Comparison of ENCODE assay signal across 9 cellular contexts in genomic region chr15:70474367-70474681, GRCh38.
A peak's percentile ranks its signal among the peaks of the same experiment; 100 is the strongest.
DNase-seq lines count a peak whose midpoint lies in the region; ATAC-seq and TF ChIP-seq lines count a peak whose summit lies in the region.
"Had no signal": no experiment of that assay in that cellular context is flagged by ENCODE, and none has a peak within 500 bp of the region (broad histone marks: within the 10 kb centered on the region; RNA-seq: fewer than 3 reads in every experiment).

No MANE protein-coding gene starts in this region.

- POLR2A ChIA-PET in A673 (lab: Charles Lee; ENCODE audit: low non-redundant PET): no interaction called here
- POLR2A ChIA-PET in naive thymus-derived CD8-positive, alpha-beta T cell (lab: Charles Lee): interaction anchor here (1.2 kb wide), 1 partner anchor 377 kb away, joined by 4 read pairs; the partner anchor contains the start of gene TLE3
- POLR2A ChIA-PET in WTC11 (lab: Charles Lee): no interaction called here

- H3K9me3 ChIP-seq in A673 (ENCODE audit: low read depth, low read length, poor library complexity, severe bottlenecking) (no peaks in the 10 kb centered on the region), colonic mucosa (no peaks in the 10 kb centered on the region)

- H3K9me3 Mint-ChIP-seq in naive thymus-derived CD8-positive, alpha-beta T cell: no peaks in the 10 kb centered on the region
- H3K9me3 Mint-ChIP-seq in WTC11: peaks cover 3% of the 10 kb centered on the region; the same call in 1 of the 2 replicates

- no peak overlapping the region for H3K9ac ChIP-seq in colonic mucosa (ENCODE audit: low read depth in 2 of 2, low read length in 2 of 2)

- intact Hi-C loops in A673 (cut with micrococcal nuclease; ENCODE audit: unreplicated experiment): loop anchor here (10.0 kb wide), 1 partner anchor 380 kb away; the partner anchor contains the start of gene TLE3
- intact Hi-C loops in colonic mucosa (cut with DNase I): no loop called here

- H3K4me1 ChIP-seq in A673 (ENCODE audit: insufficient read depth, low read length, poor library complexity, severe bottlenecking) (peaks cover 31% of the 10 kb centered on the region), colonic mucosa (no peaks in the 10 kb centered on the region)

- H3K4me3 ChIP-seq in A673 (ENCODE audit: low read depth, low read length, poor library complexity, severe bottlenecking) (peak overlapping the region; percentile 2), colonic mucosa (no peak overlapping the region)

- peaks cover 21 to 48% (median 38%) of the 10 kb centered on the region in 4 donors for H3K4me1 Mint-ChIP-seq in naive thymus-derived CD8-positive, alpha-beta T cell
- no peaks in the 10 kb centered on the region for H3K4me1 Mint-ChIP-seq in WTC11

- no TSS peak for BruUV-seq in A673 (replicated peaks; lab: Mats Ljungman, UMichigan)

- no peaks in the 10 kb centered on the region for H3K36me3 Mint-ChIP-seq in naive thymus-derived CD8-positive, alpha-beta T cell
- no peaks in the 10 kb centered on the region for H3K36me3 Mint-ChIP-seq in WTC11

- H3K27me3 Mint-ChIP-seq in naive thymus-derived CD8-positive, alpha-beta T cell: peaks cover 6 to 16% (median 9%) of the 10 kb centered on the region in 5 donors
- H3K27me3 Mint-ChIP-seq in WTC11 (ENCODE audit: low read depth): no peaks in the 10 kb centered on the region

- no peaks in the 10 kb centered on the region for H3K27me3 ChIP-seq in A673 (replicated peaks; ENCODE audit: insufficient read depth, low read depth, low read length, poor library complexity)
- no peaks in the 10 kb centered on the region for H3K27me3 ChIP-seq in colonic mucosa

- CTCF ChIA-PET in A673 (lab: Charles Lee): interaction anchor here (1.0 kb wide), 1 partner anchor 1011 kb away, joined by 3 read pairs; no protein-coding TSS in a partner anchor
- CTCF ChIA-PET in WTC11 (lab: Charles Lee): interaction anchor here (1.5 kb wide), 1 partner anchor 14 kb away, joined by 6 read pairs; no protein-coding TSS in a partner anchor

- H3K27ac ChIP-seq in A673 (ENCODE audit: low read depth, low read length, poor library complexity, severe bottlenecking): peak overlapping the region; percentile 68
- H3K27ac ChIP-seq in colonic mucosa: peak overlapping the region; percentile 42

- TF ChIP-seq CTCF in A673 (conservative IDR thresholded peaks at IDR 0.05; ENCODE audit: low read depth, low read length) (no peak), colonic mucosa (IDR thresholded peaks at IDR 0.05) (no peak), WTC11 (IDR thresholded peaks at IDR 0.05) (no peak)

- no peaks in the 10 kb centered on the region for H3K36me3 ChIP-seq in A673 (ENCODE audit: insufficient read depth, low read length, poor library complexity, severe bottlenecking)
- no peaks in the 10 kb centered on the region for H3K36me3 ChIP-seq in colonic mucosa

- ATAC-seq in naive thymus-derived CD8-positive, alpha-beta T cell: peak; percentile 24 to 31
- ATAC-seq in HG03097 (IDR thresholded peaks at IDR 0.05; ENCODE audit: low FRiP score, unreplicated experiment): no peak
- no peak for ATAC-seq in WTC11

- H3K4me3 Mint-ChIP-seq in naive thymus-derived CD8-positive, alpha-beta T cell: peak overlapping the region; percentile 63 to 85 (median 76)
- H3K4me3 Mint-ChIP-seq in WTC11: no peak overlapping the region

- H3K27ac Mint-ChIP-seq in naive thymus-derived CD8-positive, alpha-beta T cell: peak overlapping the region in 4 of 10 donors; percentile 2 to 67 (median 14)
- no peak overlapping the region for H3K27ac Mint-ChIP-seq in WTC11

- DNase-seq in A673 (ENCODE audit: low spot score): no peak
- DNase-seq in KG1 (lab: John Stamatoyannopoulos, UW): peak; percentile 60
- peak; percentile 27 for DNase-seq in colonic mucosa
- DNase-seq in naive thymus-derived CD8-positive, alpha-beta T cell: peak in 1 of 10 donors; percentile 34
- DNase-seq in NCI-H2227 treated with DMSO at 0.1 percent for 48 hours (lab: John Stamatoyannopoulos, UW): no peak
- no peak for DNase-seq in WTC11 (ENCODE audit: low spot score)
- DNase-seq in medulla oblongata (ENCODE audit: extremely low spot score): no peak
- DNase-seq: activated CD4-positive, alpha-beta T cell treated with anti-CD3 and anti-CD28 coated beads, Interleukin-2, amount 50 U/mL, for 48 hours had no signal

TF ChIP-seq in WTC11, 78 proteins besides CTCF, POLR2A, EP300 and RAD21 (continues in another document):
- no peak for TF ChIP-seq IRF2 (CRISPR knock-in tag; IDR thresholded peaks at IDR 0.05; ENCODE audit: borderline replicate concordance, low read depth)
- TF ChIP-seq, protein P1, sequence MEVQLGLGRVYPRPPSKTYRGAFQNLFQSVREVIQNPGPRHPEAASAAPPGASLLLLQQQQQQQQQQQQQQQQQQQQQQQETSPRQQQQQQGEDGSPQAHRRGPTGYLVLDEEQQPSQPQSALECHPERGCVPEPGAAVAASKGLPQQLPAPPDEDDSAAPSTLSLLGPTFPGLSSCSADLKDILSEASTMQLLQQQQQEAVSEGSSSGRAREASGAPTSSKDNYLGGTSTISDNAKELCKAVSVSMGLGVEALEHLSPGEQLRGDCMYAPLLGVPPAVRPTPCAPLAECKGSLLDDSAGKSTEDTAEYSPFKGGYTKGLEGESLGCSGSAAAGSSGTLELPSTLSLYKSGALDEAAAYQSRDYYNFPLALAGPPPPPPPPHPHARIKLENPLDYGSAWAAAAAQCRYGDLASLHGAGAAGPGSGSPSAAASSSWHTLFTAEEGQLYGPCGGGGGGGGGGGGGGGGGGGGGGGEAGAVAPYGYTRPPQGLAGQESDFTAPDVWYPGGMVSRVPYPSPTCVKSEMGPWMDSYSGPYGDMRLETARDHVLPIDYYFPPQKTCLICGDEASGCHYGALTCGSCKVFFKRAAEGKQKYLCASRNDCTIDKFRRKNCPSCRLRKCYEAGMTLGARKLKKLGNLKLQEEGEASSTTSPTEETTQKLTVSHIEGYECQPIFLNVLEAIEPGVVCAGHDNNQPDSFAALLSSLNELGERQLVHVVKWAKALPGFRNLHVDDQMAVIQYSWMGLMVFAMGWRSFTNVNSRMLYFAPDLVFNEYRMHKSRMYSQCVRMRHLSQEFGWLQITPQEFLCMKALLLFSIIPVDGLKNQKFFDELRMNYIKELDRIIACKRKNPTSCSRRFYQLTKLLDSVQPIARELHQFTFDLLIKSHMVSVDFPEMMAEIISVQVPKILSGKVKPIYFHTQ (CRISPR knock-in tag; IDR thresholded peaks at IDR 0.05): no peak
- no peak for TF ChIP-seq MYBL2 (CRISPR knock-in tag; IDR thresholded peaks at IDR 0.05)
- no peak for TF ChIP-seq ZNF396 (CRISPR knock-in tag; IDR thresholded peaks at IDR 0.05; ENCODE audit: borderline replicate concordance)
- TF ChIP-seq MAX (CRISPR knock-in tag; IDR thresholded peaks at IDR 0.05): no peak
- no peak for TF ChIP-seq FOXJ3 (CRISPR knock-in tag; IDR thresholded peaks at IDR 0.05; ENCODE audit: borderline replicate concordance)
- TF ChIP-seq TCF7 (CRISPR knock-in tag; IDR thresholded peaks at IDR 0.05; ENCODE audit: low read depth): no peak
- TF ChIP-seq CREM (CRISPR knock-in tag; IDR thresholded peaks at IDR 0.05): no peak
- TF ChIP-seq, protein P2, sequence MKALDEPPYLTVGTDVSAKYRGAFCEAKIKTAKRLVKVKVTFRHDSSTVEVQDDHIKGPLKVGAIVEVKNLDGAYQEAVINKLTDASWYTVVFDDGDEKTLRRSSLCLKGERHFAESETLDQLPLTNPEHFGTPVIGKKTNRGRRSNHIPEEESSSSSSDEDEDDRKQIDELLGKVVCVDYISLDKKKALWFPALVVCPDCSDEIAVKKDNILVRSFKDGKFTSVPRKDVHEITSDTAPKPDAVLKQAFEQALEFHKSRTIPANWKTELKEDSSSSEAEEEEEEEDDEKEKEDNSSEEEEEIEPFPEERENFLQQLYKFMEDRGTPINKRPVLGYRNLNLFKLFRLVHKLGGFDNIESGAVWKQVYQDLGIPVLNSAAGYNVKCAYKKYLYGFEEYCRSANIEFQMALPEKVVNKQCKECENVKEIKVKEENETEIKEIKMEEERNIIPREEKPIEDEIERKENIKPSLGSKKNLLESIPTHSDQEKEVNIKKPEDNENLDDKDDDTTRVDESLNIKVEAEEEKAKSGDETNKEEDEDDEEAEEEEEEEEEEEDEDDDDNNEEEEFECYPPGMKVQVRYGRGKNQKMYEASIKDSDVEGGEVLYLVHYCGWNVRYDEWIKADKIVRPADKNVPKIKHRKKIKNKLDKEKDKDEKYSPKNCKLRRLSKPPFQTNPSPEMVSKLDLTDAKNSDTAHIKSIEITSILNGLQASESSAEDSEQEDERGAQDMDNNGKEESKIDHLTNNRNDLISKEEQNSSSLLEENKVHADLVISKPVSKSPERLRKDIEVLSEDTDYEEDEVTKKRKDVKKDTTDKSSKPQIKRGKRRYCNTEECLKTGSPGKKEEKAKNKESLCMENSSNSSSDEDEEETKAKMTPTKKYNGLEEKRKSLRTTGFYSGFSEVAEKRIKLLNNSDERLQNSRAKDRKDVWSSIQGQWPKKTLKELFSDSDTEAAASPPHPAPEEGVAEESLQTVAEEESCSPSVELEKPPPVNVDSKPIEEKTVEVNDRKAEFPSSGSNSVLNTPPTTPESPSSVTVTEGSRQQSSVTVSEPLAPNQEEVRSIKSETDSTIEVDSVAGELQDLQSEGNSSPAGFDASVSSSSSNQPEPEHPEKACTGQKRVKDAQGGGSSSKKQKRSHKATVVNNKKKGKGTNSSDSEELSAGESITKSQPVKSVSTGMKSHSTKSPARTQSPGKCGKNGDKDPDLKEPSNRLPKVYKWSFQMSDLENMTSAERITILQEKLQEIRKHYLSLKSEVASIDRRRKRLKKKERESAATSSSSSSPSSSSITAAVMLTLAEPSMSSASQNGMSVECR (CRISPR knock-in tag; IDR thresholded peaks at IDR 0.05; ENCODE audit: borderline replicate concordance): no peak
- TF ChIP-seq ZNF317 (CRISPR knock-in tag; IDR thresholded peaks at IDR 0.05; ENCODE audit: borderline replicate concordance, low read depth): no peak
- TF ChIP-seq E2F5 (CRISPR knock-in tag; IDR thresholded peaks at IDR 0.05): no peak
- no peak for TF ChIP-seq SP1 (CRISPR knock-in tag; conservative IDR thresholded peaks at IDR 0.05)

Comparison
In these comparisons a context has a peak if more than half of its experiments do, and no peak if none do; other contexts are left out.
1. DNase-seq: peak in KG1 (single experiment) and colonic mucosa (single experiment); none in A673 (single experiment), NCI-H2227 treated with DMSO at 0.1 percent for 48 hours (single experiment), WTC11 (single experiment) and medulla oblongata (single experiment).
2. ATAC-seq: peak in naive thymus-derived CD8-positive, alpha-beta T cell (2 of 2); none in HG03097 (single experiment) and WTC11 (single experiment).